1 cellular context compared by ENCODE assay signal in genomic region chr20:17536944-17537444, GRCh38.
TF ChIP-seq lines count a peak whose summit lies in the region.

No MANE protein-coding gene starts in this region.

TF ChIP-seq in HepG2, 621 proteins besides CTCF, POLR2A, EP300 and RAD21 (continued from another document and continues in another):
- no peak for TF ChIP-seq ZFP90 (CRISPR knock-in tag; IDR thresholded peaks at IDR 0.05; ENCODE audit: borderline replicate concordance)
- TF ChIP-seq TP53 (CRISPR knock-in tag; conservative IDR thresholded peaks at IDR 0.05): no peak
- TF ChIP-seq ZNF7 (CRISPR knock-in tag; IDR thresholded peaks at IDR 0.05): no peak
- TF ChIP-seq ZBTB43 (CRISPR knock-in tag; conservative IDR thresholded peaks at IDR 0.05): no peak
- no peak for TF ChIP-seq TEAD2 (CRISPR knock-in tag; IDR thresholded peaks at IDR 0.05)
- TF ChIP-seq CBX2 (IDR thresholded peaks at IDR 0.05; ENCODE audit: low read depth, low read length): no peak
- no peak for TF ChIP-seq CBX2 (CRISPR knock-in tag; IDR thresholded peaks at IDR 0.05; ENCODE audit: low read depth)
- TF ChIP-seq, protein P1, sequence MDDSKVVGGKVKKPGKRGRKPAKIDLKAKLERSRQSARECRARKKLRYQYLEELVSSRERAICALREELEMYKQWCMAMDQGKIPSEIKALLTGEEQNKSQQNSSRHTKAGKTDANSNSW (CRISPR knock-in tag; IDR thresholded peaks at IDR 0.05; ENCODE audit: borderline replicate concordance): no peak
- TF ChIP-seq ZBTB1 (CRISPR knock-in tag; IDR thresholded peaks at IDR 0.05; ENCODE audit: borderline replicate concordance): no peak
- peak; percentile 47 for TF ChIP-seq SKI (IDR thresholded peaks at IDR 0.05; ENCODE audit: partially characterized antibody)
- no peak for TF ChIP-seq CENPX (CRISPR knock-in tag; IDR thresholded peaks at IDR 0.05)
- TF ChIP-seq ZNF207 (IDR thresholded peaks at IDR 0.05; ENCODE audit: borderline replicate concordance): no peak
- TF ChIP-seq, protein P2, sequence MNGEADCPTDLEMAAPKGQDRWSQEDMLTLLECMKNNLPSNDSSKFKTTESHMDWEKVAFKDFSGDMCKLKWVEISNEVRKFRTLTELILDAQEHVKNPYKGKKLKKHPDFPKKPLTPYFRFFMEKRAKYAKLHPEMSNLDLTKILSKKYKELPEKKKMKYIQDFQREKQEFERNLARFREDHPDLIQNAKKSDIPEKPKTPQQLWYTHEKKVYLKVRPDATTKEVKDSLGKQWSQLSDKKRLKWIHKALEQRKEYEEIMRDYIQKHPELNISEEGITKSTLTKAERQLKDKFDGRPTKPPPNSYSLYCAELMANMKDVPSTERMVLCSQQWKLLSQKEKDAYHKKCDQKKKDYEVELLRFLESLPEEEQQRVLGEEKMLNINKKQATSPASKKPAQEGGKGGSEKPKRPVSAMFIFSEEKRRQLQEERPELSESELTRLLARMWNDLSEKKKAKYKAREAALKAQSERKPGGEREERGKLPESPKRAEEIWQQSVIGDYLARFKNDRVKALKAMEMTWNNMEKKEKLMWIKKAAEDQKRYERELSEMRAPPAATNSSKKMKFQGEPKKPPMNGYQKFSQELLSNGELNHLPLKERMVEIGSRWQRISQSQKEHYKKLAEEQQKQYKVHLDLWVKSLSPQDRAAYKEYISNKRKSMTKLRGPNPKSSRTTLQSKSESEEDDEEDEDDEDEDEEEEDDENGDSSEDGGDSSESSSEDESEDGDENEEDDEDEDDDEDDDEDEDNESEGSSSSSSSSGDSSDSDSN (CRISPR knock-in tag; IDR thresholded peaks at IDR 0.05): 0 out of 2 replicates have a peak, but pooled peaks have one; percentile 38
- peak; percentile 61 for TF ChIP-seq FOSL2 (CRISPR knock-in tag; IDR thresholded peaks at IDR 0.05)
- 0 out of 2 replicates have a peak, but pooled peaks have one; percentile 50 for TF ChIP-seq MAZ (IDR thresholded peaks at IDR 0.05; ENCODE audit: borderline replicate concordance, low read depth, low read length)
- TF ChIP-seq MAZ (CRISPR knock-in tag; IDR thresholded peaks at IDR 0.05; ENCODE audit: low read depth): no peak
- no peak for TF ChIP-seq ZNF768 (CRISPR knock-in tag; IDR thresholded peaks at IDR 0.05)
- TF ChIP-seq, protein P3, sequence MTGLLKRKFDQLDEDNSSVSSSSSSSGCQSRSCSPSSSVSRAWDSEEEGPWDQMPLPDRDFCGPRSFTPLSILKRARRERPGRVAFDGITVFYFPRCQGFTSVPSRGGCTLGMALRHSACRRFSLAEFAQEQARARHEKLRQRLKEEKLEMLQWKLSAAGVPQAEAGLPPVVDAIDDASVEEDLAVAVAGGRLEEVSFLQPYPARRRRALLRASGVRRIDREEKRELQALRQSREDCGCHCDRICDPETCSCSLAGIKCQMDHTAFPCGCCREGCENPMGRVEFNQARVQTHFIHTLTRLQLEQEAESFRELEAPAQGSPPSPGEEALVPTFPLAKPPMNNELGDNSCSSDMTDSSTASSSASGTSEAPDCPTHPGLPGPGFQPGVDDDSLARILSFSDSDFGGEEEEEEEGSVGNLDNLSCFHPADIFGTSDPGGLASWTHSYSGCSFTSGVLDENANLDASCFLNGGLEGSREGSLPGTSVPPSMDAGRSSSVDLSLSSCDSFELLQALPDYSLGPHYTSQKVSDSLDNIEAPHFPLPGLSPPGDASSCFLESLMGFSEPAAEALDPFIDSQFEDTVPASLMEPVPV (CRISPR knock-in tag; IDR thresholded peaks at IDR 0.05): no peak
- no peak for TF ChIP-seq ZNF777 (CRISPR knock-in tag; IDR thresholded peaks at IDR 0.05)
- TF ChIP-seq ZNF558 (CRISPR knock-in tag; IDR thresholded peaks at IDR 0.05; ENCODE audit: borderline replicate concordance): no peak
- TF ChIP-seq ZNF790 (CRISPR knock-in tag; IDR thresholded peaks at IDR 0.05; ENCODE audit: borderline replicate concordance): no peak
- peak; percentile 57; the same call in 1 of the 2 replicates for TF ChIP-seq ZSCAN31 (CRISPR knock-in tag; IDR thresholded peaks at IDR 0.05; ENCODE audit: low read depth)
- peak; percentile 39; the same call in 1 of the 2 replicates for TF ChIP-seq TBX2 (CRISPR knock-in tag; IDR thresholded peaks at IDR 0.05; ENCODE audit: borderline replicate concordance)
- TF ChIP-seq NFKBIZ (CRISPR knock-in tag; IDR thresholded peaks at IDR 0.05): peak; percentile 78; the same call in 1 of the 2 replicates
- no peak for TF ChIP-seq NAIF1 (CRISPR knock-in tag; IDR thresholded peaks at IDR 0.05; ENCODE audit: borderline replicate concordance)
- peak; percentile 85; the same call in 1 of the 2 replicates for TF ChIP-seq KDM3A (CRISPR knock-in tag; IDR thresholded peaks at IDR 0.05; ENCODE audit: low read depth)
- TF ChIP-seq RXRB (CRISPR knock-in tag; IDR thresholded peaks at IDR 0.05; ENCODE audit: borderline replicate concordance): peak; percentile 55; the same call in 1 of the 2 replicates
- no peak for TF ChIP-seq ZNF850 (CRISPR knock-in tag; conservative IDR thresholded peaks at IDR 0.05)
- TF ChIP-seq, protein P4, sequence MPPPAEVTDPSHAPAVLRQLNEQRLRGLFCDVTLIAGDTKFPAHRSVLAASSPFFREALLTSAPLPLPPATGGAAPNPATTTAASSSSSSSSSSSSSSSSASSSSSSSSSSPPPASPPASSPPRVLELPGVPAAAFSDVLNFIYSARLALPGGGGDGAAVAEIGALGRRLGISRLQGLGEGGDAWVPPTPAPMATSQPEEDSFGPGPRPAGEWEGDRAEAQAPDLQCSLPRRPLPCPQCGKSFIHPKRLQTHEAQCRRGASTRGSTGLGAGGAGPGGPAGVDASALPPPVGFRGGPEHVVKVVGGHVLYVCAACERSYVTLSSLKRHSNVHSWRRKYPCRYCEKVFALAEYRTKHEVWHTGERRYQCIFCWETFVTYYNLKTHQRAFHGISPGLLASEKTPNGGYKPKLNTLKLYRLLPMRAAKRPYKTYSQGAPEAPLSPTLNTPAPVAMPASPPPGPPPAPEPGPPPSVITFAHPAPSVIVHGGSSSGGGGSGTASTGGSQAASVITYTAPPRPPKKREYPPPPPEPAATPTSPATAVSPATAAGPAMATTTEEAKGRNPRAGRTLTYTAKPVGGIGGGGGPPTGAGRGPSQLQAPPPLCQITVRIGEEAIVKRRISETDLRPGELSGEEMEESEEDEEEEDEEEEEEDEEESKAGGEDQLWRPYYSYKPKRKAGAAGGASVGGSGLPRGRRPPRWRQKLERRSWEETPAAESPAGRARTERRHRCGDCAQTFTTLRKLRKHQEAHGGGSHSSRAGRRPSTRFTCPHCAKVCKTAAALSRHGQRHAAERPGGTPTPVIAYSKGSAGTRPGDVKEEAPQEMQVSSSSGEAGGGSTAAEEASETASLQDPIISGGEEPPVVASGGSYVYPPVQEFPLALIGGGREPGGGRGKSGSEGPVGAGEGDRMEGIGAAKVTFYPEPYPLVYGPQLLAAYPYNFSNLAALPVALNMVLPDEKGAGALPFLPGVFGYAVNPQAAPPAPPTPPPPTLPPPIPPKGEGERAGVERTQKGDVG (CRISPR knock-in tag; IDR thresholded peaks at IDR 0.05; ENCODE audit: borderline replicate concordance): no peak
- TF ChIP-seq MATR3 (CRISPR knock-in tag; IDR thresholded peaks at IDR 0.05): no peak
- TF ChIP-seq ATF2 (CRISPR knock-in tag; IDR thresholded peaks at IDR 0.05): peak; percentile 63; the same call in 1 of the 2 replicates
- no peak for TF ChIP-seq MEIS1 (CRISPR knock-in tag; IDR thresholded peaks at IDR 0.05; ENCODE audit: borderline replicate concordance)
- TF ChIP-seq ZNF570 (CRISPR knock-in tag; IDR thresholded peaks at IDR 0.05; ENCODE audit: borderline replicate concordance): no peak
- TF ChIP-seq ZBTB33 (CRISPR knock-in tag; IDR thresholded peaks at IDR 0.05): no peak
- peak; percentile 78 for TF ChIP-seq GATAD2A (CRISPR knock-in tag; IDR thresholded peaks at IDR 0.05)
- 0 out of 2 replicates have a peak, but pooled peaks have one; percentile 48 for TF ChIP-seq KMT2B (CRISPR knock-in tag; IDR thresholded peaks at IDR 0.05)
- TF ChIP-seq TBX3 (IDR thresholded peaks at IDR 0.05; ENCODE audit: borderline replicate concordance): no peak
- TF ChIP-seq, protein P5, sequence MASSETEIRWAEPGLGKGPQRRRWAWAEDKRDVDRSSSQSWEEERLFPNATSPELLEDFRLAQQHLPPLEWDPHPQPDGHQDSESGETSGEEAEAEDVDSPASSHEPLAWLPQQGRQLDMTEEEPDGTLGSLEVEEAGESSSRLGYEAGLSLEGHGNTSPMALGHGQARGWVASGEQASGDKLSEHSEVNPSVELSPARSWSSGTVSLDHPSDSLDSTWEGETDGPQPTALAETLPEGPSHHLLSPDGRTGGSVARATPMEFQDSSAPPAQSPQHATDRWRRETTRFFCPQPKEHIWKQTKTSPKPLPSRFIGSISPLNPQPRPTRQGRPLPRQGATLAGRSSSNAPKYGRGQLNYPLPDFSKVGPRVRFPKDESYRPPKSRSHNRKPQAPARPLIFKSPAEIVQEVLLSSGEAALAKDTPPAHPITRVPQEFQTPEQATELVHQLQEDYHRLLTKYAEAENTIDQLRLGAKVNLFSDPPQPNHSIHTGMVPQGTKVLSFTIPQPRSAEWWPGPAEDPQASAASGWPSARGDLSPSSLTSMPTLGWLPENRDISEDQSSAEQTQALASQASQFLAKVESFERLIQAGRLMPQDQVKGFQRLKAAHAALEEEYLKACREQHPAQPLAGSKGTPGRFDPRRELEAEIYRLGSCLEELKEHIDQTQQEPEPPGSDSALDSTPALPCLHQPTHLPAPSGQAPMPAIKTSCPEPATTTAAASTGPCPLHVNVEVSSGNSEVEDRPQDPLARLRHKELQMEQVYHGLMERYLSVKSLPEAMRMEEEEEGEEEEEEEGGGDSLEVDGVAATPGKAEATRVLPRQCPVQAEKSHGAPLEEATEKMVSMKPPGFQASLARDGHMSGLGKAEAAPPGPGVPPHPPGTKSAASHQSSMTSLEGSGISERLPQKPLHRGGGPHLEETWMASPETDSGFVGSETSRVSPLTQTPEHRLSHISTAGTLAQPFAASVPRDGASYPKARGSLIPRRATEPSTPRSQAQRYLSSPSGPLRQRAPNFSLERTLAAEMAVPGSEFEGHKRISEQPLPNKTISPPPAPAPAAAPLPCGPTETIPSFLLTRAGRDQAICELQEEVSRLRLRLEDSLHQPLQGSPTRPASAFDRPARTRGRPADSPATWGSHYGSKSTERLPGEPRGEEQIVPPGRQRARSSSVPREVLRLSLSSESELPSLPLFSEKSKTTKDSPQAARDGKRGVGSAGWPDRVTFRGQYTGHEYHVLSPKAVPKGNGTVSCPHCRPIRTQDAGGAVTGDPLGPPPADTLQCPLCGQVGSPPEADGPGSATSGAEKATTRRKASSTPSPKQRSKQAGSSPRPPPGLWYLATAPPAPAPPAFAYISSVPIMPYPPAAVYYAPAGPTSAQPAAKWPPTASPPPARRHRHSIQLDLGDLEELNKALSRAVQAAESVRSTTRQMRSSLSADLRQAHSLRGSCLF (CRISPR knock-in tag; IDR thresholded peaks at IDR 0.05; ENCODE audit: borderline replicate concordance): no peak
- TF ChIP-seq NCOR1 (IDR thresholded peaks at IDR 0.05; ENCODE audit: borderline replicate concordance, low read length): no peak
- 0 out of 2 replicates have a peak, but pooled peaks have one; percentile 24 for TF ChIP-seq KDM4B (CRISPR knock-in tag; IDR thresholded peaks at IDR 0.05)
- no peak for TF ChIP-seq ZFP41 (CRISPR knock-in tag; IDR thresholded peaks at IDR 0.05; ENCODE audit: borderline replicate concordance)
- TF ChIP-seq PRPF4 (IDR thresholded peaks at IDR 0.05; ENCODE audit: low read depth, low read length, poor library complexity, severe bottlenecking): no peak
- TF ChIP-seq PRMT3 (CRISPR knock-in tag; IDR thresholded peaks at IDR 0.05; ENCODE audit: borderline replicate concordance, low read depth): no peak
- TF ChIP-seq GPN1 (CRISPR knock-in tag; IDR thresholded peaks at IDR 0.05; ENCODE audit: borderline replicate concordance): no peak
- TF ChIP-seq E2F2 (CRISPR knock-in tag; IDR thresholded peaks at IDR 0.05; ENCODE audit: borderline replicate concordance): no peak
